Comparison of ENCODE assay signal across 25 cellular contexts in genomic region chr3:51422211-51422610, GRCh38. TPM values are rescaled to one million over a fixed set of nuclear protein-coding genes. Genes with fewer than 3 reads are reported as not detected.
DNase-seq lines count a peak whose midpoint lies in the region; ATAC-seq, FAIRE-seq and TF ChIP-seq lines count a peak whose summit lies in the region.
"Had no signal": no experiment of that assay in that cellular context is flagged by ENCODE, and none has a peak within 500 bp of the region (broad histone marks: within the 10 kb centered on the region; RNA-seq: fewer than 3 reads in every experiment).

No MANE protein-coding gene starts in this region.

- FAIRE-seq in endothelial cell of umbilical vein (lab: Jason Lieb, UNC) = peak; percentile 65
- FAIRE-seq: A204.1, D721Med, HTR-8/SVneo, K562, RCC 7860 had no signal

- BruUV-seq in MCF 10A (replicated peaks; lab: Mats Ljungman, UMichigan) (no TSS peak), endothelial cell of umbilical vein (replicated peaks; lab: Mats Ljungman, UMichigan) (no TSS peak)

- no peaks in the 10 kb centered on the region for H3K27me3 ChIP-seq in breast epithelium
- no peaks in the 10 kb centered on the region for H3K27me3 ChIP-seq in endothelial cell of umbilical vein (ENCODE audit: control insufficient read depth in 2 of 2, insufficient read depth in 2 of 2, low read length in 2 of 2)
- H3K27me3 ChIP-seq: BLaER1 had no signal

- H3K4me1 Mint-ChIP-seq in activated CD4-positive, alpha-beta memory T cell treated with anti-CD3 and anti-CD28 coated beads, Interleukin-2, amount 10 ng/mL, durations not matched to agents 7 days and 5 days = peaks cover 6% of the 10 kb centered on the region
- H3K4me1 Mint-ChIP-seq in activated CD4-positive, alpha-beta memory T cell treated with anti-CD3 and anti-CD28 coated beads for 36 hours (ENCODE audit: low read depth) = peaks cover 2% of the 10 kb centered on the region
- H3K4me1 Mint-ChIP-seq in MCF 10A (ENCODE audit: insufficient read depth, unreplicated experiment) = no peaks in the 10 kb centered on the region
- H3K4me1 Mint-ChIP-seq: CD4-positive, CD25-positive, alpha-beta regulatory T cell had no signal

- H3K27ac ChIP-seq in breast epithelium = no peak overlapping the region
- no peak overlapping the region for H3K27ac ChIP-seq in endothelial cell of umbilical vein (ENCODE audit: insufficient read depth, low read depth, low read length)
- H3K27ac ChIP-seq: BLaER1 had no signal

- no peak overlapping the region for H3K4me2 ChIP-seq in endothelial cell of umbilical vein (ENCODE audit: insufficient read depth, low read length)
- H3K4me2 ChIP-seq: BLaER1 had no signal

- no peaks in the 10 kb centered on the region for H4K20me1 ChIP-seq in endothelial cell of umbilical vein (replicated peaks; ENCODE audit: control insufficient read depth, extremely low read depth, insufficient read depth, low read length)
- H4K20me1 ChIP-seq: BLaER1 had no signal

- H3K4me1 ChIP-seq in breast epithelium = no peaks in the 10 kb centered on the region
- H3K4me1 ChIP-seq in endothelial cell of umbilical vein (ENCODE audit: control insufficient read depth, extremely low read depth, insufficient read depth, low read length) = no peaks in the 10 kb centered on the region
- H3K4me1 ChIP-seq: BLaER1 had no signal

- TF ChIP-seq POLR2A in breast epithelium (IDR thresholded peaks at IDR 0.05) (no peak), endothelial cell of umbilical vein (IDR thresholded peaks at IDR 0.05; ENCODE audit: low read depth, low read length) (no peak)

- peaks cover 48% of the 10 kb centered on the region for H3K36me3 Mint-ChIP-seq in activated CD4-positive, alpha-beta memory T cell treated with anti-CD3 and anti-CD28 coated beads, Interleukin-2, amount 10 ng/mL, durations not matched to agents 7 days and 5 days (ENCODE audit: low read depth)
- peaks cover 24% of the 10 kb centered on the region for H3K36me3 Mint-ChIP-seq in activated CD4-positive, alpha-beta memory T cell treated with anti-CD3 and anti-CD28 coated beads for 36 hours
- H3K36me3 Mint-ChIP-seq in MCF 10A (ENCODE audit: insufficient read depth, unreplicated experiment) = peaks cover 82% of the 10 kb centered on the region

- H3K4me3 ChIP-seq in breast epithelium = no peak overlapping the region
- H3K4me3 ChIP-seq in endothelial cell of umbilical vein (replicated peaks in 1 of 3; ENCODE audit: insufficient read depth in 1 of 3, low read depth in 1 of 3, low read length in 3 of 3) = no peak overlapping the region
- H3K4me3 ChIP-seq: BLaER1, HAP-1, K562 had no signal

- POLR2A ChIA-PET in activated CD4-positive, alpha-beta memory T cell treated with anti-CD3 and anti-CD28 coated beads, Interleukin-2, amount 10 ng/mL, durations not matched to agents 7 days and 5 days (lab: Charles Lee) = no interaction called here
- POLR2A ChIA-PET in activated CD4-positive, alpha-beta memory T cell treated with anti-CD3 and anti-CD28 coated beads for 36 hours (lab: Charles Lee) = no interaction called here
- POLR2A ChIA-PET in MCF 10A (lab: Yijun Ruan, JAX) (no interaction called here), endothelial cell of umbilical vein (lab: Charles Lee) (no interaction called here)

- no peak overlapping the region for H3K4me3 Mint-ChIP-seq in activated CD4-positive, alpha-beta memory T cell treated with anti-CD3 and anti-CD28 coated beads, Interleukin-2, amount 10 ng/mL, durations not matched to agents 7 days and 5 days
- H3K4me3 Mint-ChIP-seq in activated CD4-positive, alpha-beta memory T cell treated with anti-CD3 and anti-CD28 coated beads for 36 hours = no peak overlapping the region
- no peak overlapping the region for H3K4me3 Mint-ChIP-seq in MCF 10A (ENCODE audit: unreplicated experiment)
- H3K4me3 Mint-ChIP-seq: CD4-positive, CD25-positive, alpha-beta regulatory T cell; HFFc6 had no signal

- H3K9me3 ChIP-seq in breast epithelium (no peaks in the 10 kb centered on the region), endothelial cell of umbilical vein (replicated peaks; ENCODE audit: control insufficient read depth, insufficient read depth, low read length) (no peaks in the 10 kb centered on the region)
- H3K9me3 ChIP-seq: BLaER1, HAP-1 had no signal

- H2AFZ ChIP-seq in endothelial cell of umbilical vein (ENCODE audit: low read depth, low read length) = no peak overlapping the region

- dilution Hi-C loops in endothelial cell of umbilical vein (cut with MboI; ENCODE audit: extremely low pct_ligation_motif_present, low sequenced_read_pairs) = no loop called here

- CTCF ChIA-PET in activated CD4-positive, alpha-beta memory T cell treated with anti-CD3 and anti-CD28 coated beads, Interleukin-2, amount 10 ng/mL, durations not matched to agents 7 days and 5 days (lab: Charles Lee) = interaction anchor here (0.8 to 1.6 kb wide), 2 partner anchors 12 to 18 kb away, joined by 3 to 4 read pairs; no protein-coding TSS in a partner anchor
- CTCF ChIA-PET in activated CD4-positive, alpha-beta memory T cell treated with anti-CD3 and anti-CD28 coated beads for 36 hours (lab: Charles Lee) = interaction anchor here (1.3 kb wide), 1 partner anchor 12 kb away, joined by 4 read pairs; no protein-coding TSS in a partner anchor
- CTCF ChIA-PET in MCF 10A (lab: Yijun Ruan, JAX) = interaction anchor here (0.6 to 1.6 kb wide), 4 partner anchors 12 to 1693 kb away, joined by 3 to 8 read pairs (median 3); no protein-coding TSS in a partner anchor
- CTCF ChIA-PET in endothelial cell of umbilical vein (lab: Charles Lee) = interaction anchor here (1.2 to 4.1 kb wide), 2 partner anchors 12 to 19 kb away, joined by 3 to 15 read pairs; no protein-coding TSS in a partner anchor

- no peaks in the 10 kb centered on the region for H3K9me3 Mint-ChIP-seq in activated CD4-positive, alpha-beta memory T cell treated with anti-CD3 and anti-CD28 coated beads, Interleukin-2, amount 10 ng/mL, durations not matched to agents 7 days and 5 days
- H3K9me3 Mint-ChIP-seq in activated CD4-positive, alpha-beta memory T cell treated with anti-CD3 and anti-CD28 coated beads for 36 hours = no peaks in the 10 kb centered on the region
- H3K9me3 Mint-ChIP-seq in MCF 10A (ENCODE audit: unreplicated experiment) = no peaks in the 10 kb centered on the region
- H3K9me3 Mint-ChIP-seq: CD4-positive, CD25-positive, alpha-beta regulatory T cell; HFFc6 had no signal

- no peaks in the 10 kb centered on the region for H3K79me2 ChIP-seq in endothelial cell of umbilical vein (ENCODE audit: control insufficient read depth, insufficient read depth, low read length)

- H3K27me3 Mint-ChIP-seq in activated CD4-positive, alpha-beta memory T cell treated with anti-CD3 and anti-CD28 coated beads, Interleukin-2, amount 10 ng/mL, durations not matched to agents 7 days and 5 days = no peaks in the 10 kb centered on the region
- H3K27me3 Mint-ChIP-seq in activated CD4-positive, alpha-beta memory T cell treated with anti-CD3 and anti-CD28 coated beads for 36 hours = no peaks in the 10 kb centered on the region
- no peaks in the 10 kb centered on the region for H3K27me3 Mint-ChIP-seq in MCF 10A (ENCODE audit: insufficient read depth, unreplicated experiment)
- H3K27me3 Mint-ChIP-seq: CD4-positive, CD25-positive, alpha-beta regulatory T cell had no signal

- H3K9ac ChIP-seq in endothelial cell of umbilical vein (replicated peaks; ENCODE audit: extremely low read depth, insufficient read depth, low read length) = no peak overlapping the region
- H3K9ac ChIP-seq: BLaER1 had no signal

- DNase-seq in activated CD4-positive, alpha-beta memory T cell treated with anti-CD3 and anti-CD28 coated beads, Interleukin-2, amount 10 ng/mL, durations not matched to agents 7 days and 5 days = no peak
- no peak for DNase-seq in activated CD4-positive, alpha-beta memory T cell treated with anti-CD3 and anti-CD28 coated beads for 36 hours
- no peak for DNase-seq in MCF 10A (ENCODE audit: unreplicated experiment)
- no peak for DNase-seq in breast epithelium (ENCODE audit: low spot score in 2 of 2)
- DNase-seq in endothelial cell of umbilical vein (ENCODE audit: low read depth, low spot score) = no peak
- DNase-seq in SKM-1 (lab: John Stamatoyannopoulos, UW; ENCODE audit: unreplicated experiment) = no peak
- DNase-seq: CD4-positive, CD25-positive, alpha-beta regulatory T cell; GOT3; HFFc6; Kasumi-1; MV-4-11; NCI-H1105 treated with DMSO at 0.1 percent for 48 hours; NCI-H2029; NCI-H446; NCI-H524 treated with DMSO at 0.1 percent for 48 hours; NCI-H774; SIG-M5 had no signal

- ATAC-seq in activated CD4-positive, CD25-positive, alpha-beta regulatory T cell treated with anti-CD3 and anti-CD28 coated beads, Interleukin-2, amount 50 U/mL, for 24 hours = no peak
- ATAC-seq: K562 had no signal

- intact Hi-C loops in activated CD4-positive, alpha-beta memory T cell treated with anti-CD3 and anti-CD28 coated beads for 36 hours (cut with micrococcal nuclease) = no loop called here
- intact Hi-C loops in MCF 10A (cut with micrococcal nuclease) = no loop called here
- intact Hi-C loops in breast epithelium (cut with DNase I; ENCODE audit: low total_unique reads) = no loop called here
- intact Hi-C loops in endothelial cell of umbilical vein (cut with micrococcal nuclease) = no loop called here

- TF ChIP-seq CTCF in MCF 10A (IDR thresholded peaks at IDR 0.05; ENCODE audit: unreplicated experiment) (no peak), breast epithelium (IDR thresholded peaks at IDR 0.05) (no peak), endothelial cell of umbilical vein (IDR thresholded peaks at IDR 0.05; ENCODE audit: extremely low read depth in 1 of 2, insufficient read depth in 1 of 2, low read depth in 1 of 2, low read length in 2 of 2) (no peak)

- no peaks in the 10 kb centered on the region for H3K9me1 ChIP-seq in endothelial cell of umbilical vein (replicated peaks; ENCODE audit: control insufficient read depth, extremely low read depth, insufficient read depth, low read length)

- H3K27ac Mint-ChIP-seq in activated CD4-positive, alpha-beta memory T cell treated with anti-CD3 and anti-CD28 coated beads, Interleukin-2, amount 10 ng/mL, durations not matched to agents 7 days and 5 days = peak overlapping the region; percentile 38
- no peak overlapping the region for H3K27ac Mint-ChIP-seq in activated CD4-positive, alpha-beta memory T cell treated with anti-CD3 and anti-CD28 coated beads for 36 hours
- H3K27ac Mint-ChIP-seq in MCF 10A (ENCODE audit: low read depth, unreplicated experiment) = peak overlapping the region; percentile 11
- H3K27ac Mint-ChIP-seq: HFFc6 had no signal

- H3K36me3 ChIP-seq in breast epithelium = peaks cover 9% of the 10 kb centered on the region
- peaks cover 5 to 8% of the 10 kb centered on the region in 2 experiments for H3K36me3 ChIP-seq in endothelial cell of umbilical vein (ENCODE audit: control insufficient read depth in 2 of 2, extremely low read depth in 1 of 2, insufficient read depth in 2 of 2, low read length in 2 of 2)

RNA-seq across cellular contexts. Expression of gene RBM15B, which starts 31.1 kb away (rescaled TPM):
- total RNA-seq in activated CD4-positive, alpha-beta memory T cell treated with anti-CD3 and anti-CD28 coated beads, Interleukin-2, amount 10 ng/mL, durations not matched to agents 7 days and 5 days = 10 to 100 TPM; 24.5 to 25.4 TPM
- total RNA-seq in activated CD4-positive, alpha-beta memory T cell treated with anti-CD3 and anti-CD28 coated beads for 36 hours = 10 to 100 TPM; 19.0 to 19.4 TPM
- total RNA-seq in MCF 10A (2022) (32.5 and 33.6 TPM in 2 replicates), breast epithelium (10 to 100 TPM; 24.6 to 32.5 (median 28.7) TPM), endothelial cell of umbilical vein (38.3 and 39.1 TPM in 2 replicates)
- 18.7 and 19.9 TPM in 2 replicates for polyA plus RNA-seq in endothelial cell of umbilical vein
- polyA plus RNA-seq in endothelial cell of umbilical vein (2011; cell fraction: cytosol; rRNA removed) = 16.9 and 20.6 TPM in 2 replicates
- polyA plus RNA-seq in endothelial cell of umbilical vein (2011; cell fraction: nucleus; rRNA removed) = 14.7 and 17.7 TPM in 2 replicates
- 20.8 and 23.6 TPM in 2 replicates for polyA plus RNA-seq in endothelial cell of umbilical vein (2012)
- polyA minus RNA-seq in endothelial cell of umbilical vein = 29.6 and 34.4 TPM in 2 replicates
- 18.7 TPM for polyA minus RNA-seq in endothelial cell of umbilical vein (2011; cell fraction: cytosol; rRNA and poly(A)+ RNA removed)
- 21.9 and 25.6 TPM in 2 replicates for polyA minus RNA-seq in endothelial cell of umbilical vein (2011; cell fraction: nucleus; rRNA and poly(A)+ RNA removed)

RNA-seq across cellular contexts. Expression of gene MANF, which starts 37.1 kb away (rescaled TPM):
- 100 to 1,000 TPM; 143 to 149 TPM for total RNA-seq in activated CD4-positive, alpha-beta memory T cell treated with anti-CD3 and anti-CD28 coated beads, Interleukin-2, amount 10 ng/mL, durations not matched to agents 7 days and 5 days
- total RNA-seq in activated CD4-positive, alpha-beta memory T cell treated with anti-CD3 and anti-CD28 coated beads for 36 hours = 100 to 1,000 TPM; 151 to 162 TPM
- total RNA-seq in MCF 10A (2022) (271 and 273 TPM in 2 replicates), breast epithelium (10 to 100 TPM; 34.2 to 80.6 (median 40.0) TPM), endothelial cell of umbilical vein (248 and 254 TPM in 2 replicates)
- polyA plus RNA-seq in endothelial cell of umbilical vein = 66.4 and 100 TPM in 2 replicates
- polyA plus RNA-seq in endothelial cell of umbilical vein (2011; cell fraction: cytosol; rRNA removed) = 161 and 226 TPM in 2 replicates
- polyA plus RNA-seq in endothelial cell of umbilical vein (2011; cell fraction: nucleus; rRNA removed) = 65.6 and 105 TPM in 2 replicates
- polyA plus RNA-seq in endothelial cell of umbilical vein (2012) = 225 and 241 TPM in 2 replicates
- 29.4 and 33.2 TPM in 2 replicates for polyA minus RNA-seq in endothelial cell of umbilical vein
- polyA minus RNA-seq in endothelial cell of umbilical vein (2011; cell fraction: cytosol; rRNA and poly(A)+ RNA removed) = 22.0 TPM
- polyA minus RNA-seq in endothelial cell of umbilical vein (2011; cell fraction: nucleus; rRNA and poly(A)+ RNA removed) = 33.6 and 35.9 TPM in 2 replicates
